ENCODE assay signal across 26 cellular contexts in the genomic region with DNA sequence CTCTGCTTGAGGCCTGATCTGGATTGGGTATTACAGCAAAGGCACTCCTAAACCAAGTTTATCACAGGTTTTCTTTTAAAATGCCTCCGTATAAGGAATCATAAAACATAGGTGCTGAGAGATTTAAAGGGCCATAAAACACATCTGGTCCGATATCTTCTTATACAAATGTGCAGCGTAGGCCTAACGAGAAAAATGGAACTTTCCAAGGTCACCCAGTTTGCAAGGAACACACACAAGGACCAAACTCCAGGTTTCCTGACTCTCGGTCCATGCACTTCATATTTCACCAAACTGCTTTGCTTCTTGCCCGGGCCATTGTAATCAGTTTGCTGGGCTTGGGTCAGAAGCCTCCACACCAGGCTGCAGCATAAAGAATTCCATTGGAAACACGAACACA. TPM values are rescaled to one million over a fixed set of nuclear protein-coding genes. Genes with fewer than 3 reads are reported as not detected.
"Had no signal": no experiment of that assay in that cellular context is flagged by ENCODE, and none has a peak within 500 bp of the region (broad histone marks: within the 10 kb centered on the region; RNA-seq: fewer than 3 reads in every experiment).

No MANE protein-coding gene starts in this region.

- H3K9me3 ChIP-seq: heart left ventricle, left ventricle myocardium inferior, pancreas, prostate gland, spleen, suprapubic skin, thoracic aorta, tibial artery, uterus had no signal

- H3K27ac ChIP-seq: heart left ventricle, left ventricle myocardium inferior, pancreas, prostate gland, skin epidermis, spleen, suprapubic skin, thoracic aorta, tibial artery, uterus had no signal

- H3K36me3 ChIP-seq: heart left ventricle, left ventricle myocardium inferior, pancreas, prostate gland, spleen, suprapubic skin, thoracic aorta, tibial artery, uterus had no signal

- H3K36me3 Mint-ChIP-seq: naive thymus-derived CD4-positive, alpha-beta T cell; natural killer cell treated with Interleukin-12 subunit alpha and Interleukin-12 subunit beta and Interleukin-15 and Interleukin-18, amount 100 ng/mL, for 72 hours; stimulated activated effector memory CD8-positive, alpha-beta T cell treated with anti-CD3 and anti-CD28 coated beads, Interleukin-12 subunit alpha, Interleukin-12 subunit beta, amount 100 ng/mL, for 72 hours had no signal

- H3K4me3 ChIP-seq: heart left ventricle, left ventricle myocardium inferior, lung, pancreas, prostate gland, skin epidermis, spleen, suprapubic skin, thoracic aorta, tibial artery, uterus had no signal

- H3K4me1 ChIP-seq: prostate gland, spleen, uterus had no signal

- H3K27me3 Mint-ChIP-seq: type B pancreatic cell had no signal

- H3K27me3 ChIP-seq: heart left ventricle, pancreas, spleen, suprapubic skin, tibial artery, uterus had no signal

- H3K27ac Mint-ChIP-seq: naive thymus-derived CD4-positive, alpha-beta T cell; natural killer cell treated with Interleukin-12 subunit alpha and Interleukin-12 subunit beta and Interleukin-15 and Interleukin-18, amount 100 ng/mL, for 72 hours; stimulated activated effector memory CD8-positive, alpha-beta T cell treated with anti-CD3 and anti-CD28 coated beads, Interleukin-12 subunit alpha, Interleukin-12 subunit beta, amount 100 ng/mL, for 72 hours; stimulated activated naive CD8-positive, alpha-beta T cell treated with anti-CD3 and anti-CD28 coated beads, Interleukin-15, Interleukin-2, amounts not matched to agents 100 ng/mL and 50 ng/mL, for 24 hours; type B pancreatic cell had no signal

- H3K9me3 Mint-ChIP-seq: natural killer cell treated with Interleukin-12 subunit alpha and Interleukin-12 subunit beta and Interleukin-15 and Interleukin-18, amount 100 ng/mL, for 72 hours; neural crest cell; type B pancreatic cell had no signal

- H3K4me1 Mint-ChIP-seq: naive thymus-derived CD4-positive, alpha-beta T cell; neural crest cell; stimulated activated effector memory CD8-positive, alpha-beta T cell treated with anti-CD3 and anti-CD28 coated beads, Interleukin-12 subunit alpha, Interleukin-12 subunit beta, amount 100 ng/mL, for 72 hours had no signal

- ATAC-seq: heart left ventricle; naive thymus-derived CD4-positive, alpha-beta T cell; natural killer cell treated with Interleukin-12 subunit alpha and Interleukin-12 subunit beta and Interleukin-15 and Interleukin-18, amount 100 ng/mL, for 72 hours; right cardiac atrium; sciatic nerve; stimulated activated effector memory CD8-positive, alpha-beta T cell treated with anti-CD3 and anti-CD28 coated beads, Interleukin-12 subunit alpha, Interleukin-12 subunit beta, amount 100 ng/mL, for 72 hours had no signal

- DNase-seq: heart left ventricle; hippocampal formation; kidney; left ventricle myocardium inferior; naive thymus-derived CD4-positive, alpha-beta T cell; nucleus accumbens; pancreas; posterior cingulate gyrus; retina; right cardiac atrium; spleen; stimulated activated CD4-positive, alpha-beta T cell treated with anti-CD3 and anti-CD28 coated beads, Interleukin-4, amount 100 ng/mL, for 24 hours; stimulated activated naive CD4-positive, alpha-beta T cell; tibial artery; uterus had no signal

- H3K4me3 Mint-ChIP-seq: naive thymus-derived CD4-positive, alpha-beta T cell; natural killer cell treated with Interleukin-12 subunit alpha and Interleukin-12 subunit beta and Interleukin-15 and Interleukin-18, amount 100 ng/mL, for 72 hours; neural crest cell; stimulated activated effector memory CD8-positive, alpha-beta T cell treated with anti-CD3 and anti-CD28 coated beads, Interleukin-12 subunit alpha, Interleukin-12 subunit beta, amount 100 ng/mL, for 72 hours; stimulated activated naive CD8-positive, alpha-beta T cell treated with anti-CD3 and anti-CD28 coated beads, Interleukin-15, Interleukin-2, amounts not matched to agents 100 ng/mL and 50 ng/mL, for 24 hours; type B pancreatic cell had no signal

RNA-seq across cellular contexts. Expression of a gene that starts 22.1 kb away (rescaled TPM):
- polyA plus RNA-seq: naive thymus-derived CD4-positive, alpha-beta T cell had no signal
